In the genomic region with DNA sequence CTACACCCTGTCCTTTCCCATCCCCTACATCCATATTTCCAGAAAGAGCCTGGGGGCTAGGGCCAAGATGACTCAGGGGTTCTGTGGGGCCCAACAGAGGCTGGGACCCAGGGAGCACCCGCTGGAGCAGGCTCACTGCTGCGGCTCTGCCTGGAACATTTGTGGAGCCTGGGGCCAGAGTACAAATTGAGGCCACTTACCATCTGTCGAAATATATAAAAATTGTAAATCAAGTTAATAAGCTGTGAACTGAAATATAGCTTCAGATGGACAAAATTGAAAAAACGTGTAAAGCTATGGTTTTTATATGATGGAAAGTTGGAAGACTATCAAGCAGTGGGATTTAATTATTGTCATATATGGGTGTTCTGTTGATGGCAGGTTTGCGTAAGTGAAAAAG, we compare ENCODE assay signal across 33 cellular contexts.
"Had no signal": no experiment of that assay in that cellular context is flagged by ENCODE, and none has a peak within 500 bp of the region (broad histone marks: within the 10 kb centered on the region; RNA-seq: fewer than 3 reads in every experiment).

No MANE protein-coding gene starts in this region.

- H3K36me3 ChIP-seq: ascending aorta, cardiac muscle cell, colonic mucosa, heart right ventricle, lower lobe of right lung, right atrium auricular region, uterus had no signal

- FAIRE-seq: endothelial cell of umbilical vein had no signal

- DNase-seq: activated CD4-positive, alpha-beta memory T cell treated with anti-CD3 and anti-CD28 coated beads for 36 hours; activated CD4-positive, alpha-beta T cell treated with anti-CD3 and anti-CD28 coated beads, Interleukin-2, amount 10 ng/mL, durations not matched to agents 24 days and 14 days; activated CD4-positive, CD25-positive, alpha-beta regulatory T cell treated with anti-CD3 and anti-CD28 coated beads, Interleukin-2, amount 50 U/mL, for 72 hours; activated CD8-positive, alpha-beta memory T cell treated with anti-CD3 and anti-CD28 coated beads, Interleukin-2, amount 50 U/mL, for 4 hours; activated effector memory CD4-positive, alpha-beta T cell treated with anti-CD3 and anti-CD28 coated beads, Interleukin-2, amount 50 U/mL, for 16 hours; activated naive CD4-positive, alpha-beta T cell treated with anti-CD3 and anti-CD28 coated beads for 36 hours; activated naive CD8-positive, alpha-beta T cell treated with anti-CD3 and anti-CD28 coated beads, Interleukin-2, amount 10 ng/mL, durations not matched to agents 7 days and 5 days; activated T-cell treated with anti-CD3 and anti-CD28 coated beads, Interleukin-2, amount 50 U/mL, for 1 hour; cerebellar nuclear complex; colonic mucosa; foreskin keratinocyte; heart right ventricle; lower lobe of right lung; mesenchymal stem cell; mucosa of descending colon; stimulated activated CD4-positive, alpha-beta T cell treated with anti-CD3 and anti-CD28 coated beads, Interleukin-1b, Interleukin-23, amount 100 ng/mL, for 48 hours; stimulated activated CD4-positive, alpha-beta T cell treated with anti-CD3 and anti-CD28 coated beads, Interleukin-4, amount 100 ng/mL, for 4 hours; stimulated activated CD8-positive, alpha-beta memory T cell treated with anti-CD3 and anti-CD28 coated beads, Interleukin-4, amount 100 ng/mL, for 48 hours; stimulated activated naive CD8-positive, alpha-beta T cell treated with anti-CD3 and anti-CD28 coated beads, Interleukin-15, amount 100 ng/mL, for 72 hours; substantia nigra; T-helper 2 cell; uterus had no signal

- H3K4me3 ChIP-seq: ascending aorta, cardiac muscle cell, colonic mucosa, heart right ventricle, lower lobe of right lung, mucosa of descending colon, right atrium auricular region, smooth muscle cell, uterus had no signal

- H3K27me3 Mint-ChIP-seq: brain, type B pancreatic cell had no signal

- H3K4me3 Mint-ChIP-seq: activated CD4-positive, alpha-beta memory T cell treated with anti-CD3 and anti-CD28 coated beads for 36 hours; activated CD4-positive, alpha-beta T cell treated with anti-CD3 and anti-CD28 coated beads, Interleukin-2, amount 10 ng/mL, durations not matched to agents 24 days and 14 days; activated naive CD4-positive, alpha-beta T cell treated with anti-CD3 and anti-CD28 coated beads for 36 hours; activated naive CD8-positive, alpha-beta T cell treated with anti-CD3 and anti-CD28 coated beads, Interleukin-2, amount 10 ng/mL, durations not matched to agents 7 days and 5 days; activated T-helper 1 cell treated with anti-CD3 and anti-CD28 coated beads, Interleukin-12 subunit alpha, Interleukin-12 subunit beta, Interleukin-2, Interleukin-4 antibody, amounts not matched to agents 30 ng/mL and 10 ng/mL and 1 ng/mL, durations not matched to agents 14 hours and 24 hours and 36 hours; brain; nephron; stimulated activated memory B cell treated with anti-CD40 and anti-IgM and Interleukin-4, amounts not matched to agents 10 μg/mL and 1 μg/mL and 100 μg/mL, for 72 hours; stimulated activated naive CD8-positive, alpha-beta T cell treated with anti-CD3 and anti-CD28 coated beads, Interleukin-15, amount 100 ng/mL, for 72 hours; type B pancreatic cell had no signal

- H3K27ac Mint-ChIP-seq: activated CD4-positive, alpha-beta memory T cell treated with anti-CD3 and anti-CD28 coated beads for 36 hours; activated CD4-positive, alpha-beta T cell treated with anti-CD3 and anti-CD28 coated beads, Interleukin-2, amount 10 ng/mL, durations not matched to agents 24 days and 14 days; activated naive CD4-positive, alpha-beta T cell treated with anti-CD3 and anti-CD28 coated beads for 36 hours; activated naive CD8-positive, alpha-beta T cell treated with anti-CD3 and anti-CD28 coated beads, Interleukin-2, amount 10 ng/mL, durations not matched to agents 7 days and 5 days; activated T-helper 1 cell treated with anti-CD3 and anti-CD28 coated beads, Interleukin-12 subunit alpha, Interleukin-12 subunit beta, Interleukin-2, Interleukin-4 antibody, amounts not matched to agents 30 ng/mL and 10 ng/mL and 1 ng/mL, durations not matched to agents 14 hours and 24 hours and 36 hours; nephron; stimulated activated memory B cell treated with anti-CD40 and anti-IgM and Interleukin-4, amounts not matched to agents 10 μg/mL and 1 μg/mL and 100 μg/mL, for 72 hours; stimulated activated naive CD8-positive, alpha-beta T cell treated with anti-CD3 and anti-CD28 coated beads, Interleukin-15, amount 100 ng/mL, for 72 hours; type B pancreatic cell had no signal

- H3K27ac ChIP-seq: ascending aorta, cardiac muscle cell, colonic mucosa, foreskin keratinocyte, heart right ventricle, lower lobe of right lung, right atrium auricular region, uterus had no signal

- H3K4me2 ChIP-seq: smooth muscle cell had no signal

- H3K9me3 ChIP-seq: ascending aorta, colonic mucosa, heart right ventricle, lower lobe of right lung, mucosa of descending colon, right atrium auricular region, uterus had no signal

- ATAC-seq: foreskin keratinocyte; heart right ventricle; left lobe of liver; lower lobe of right lung; mucosa of descending colon; stimulated activated memory B cell treated with anti-CD40 and anti-IgM and Interleukin-4, amounts not matched to agents 10 μg/mL and 1 μg/mL and 100 μg/mL, for 72 hours; stimulated activated naive CD8-positive, alpha-beta T cell treated with anti-CD3 and anti-CD28 coated beads, Interleukin-15, amount 100 ng/mL, for 72 hours had no signal

- H3K27me3 ChIP-seq: ascending aorta, cardiac muscle cell, colonic mucosa, foreskin keratinocyte, heart right ventricle, right atrium auricular region, uterus had no signal

- H3K36me3 Mint-ChIP-seq: activated CD4-positive, alpha-beta memory T cell treated with anti-CD3 and anti-CD28 coated beads for 36 hours; activated naive CD8-positive, alpha-beta T cell treated with anti-CD3 and anti-CD28 coated beads, Interleukin-2, amount 10 ng/mL, durations not matched to agents 7 days and 5 days; brain; stimulated activated memory B cell treated with anti-CD40 and anti-IgM and Interleukin-4, amounts not matched to agents 10 μg/mL and 1 μg/mL and 100 μg/mL, for 72 hours; type B pancreatic cell had no signal

- H3K4me1 ChIP-seq: ascending aorta, colonic mucosa, right atrium auricular region, uterus had no signal

- H3K9me3 Mint-ChIP-seq: activated CD4-positive, alpha-beta memory T cell treated with anti-CD3 and anti-CD28 coated beads for 36 hours; activated CD4-positive, alpha-beta T cell treated with anti-CD3 and anti-CD28 coated beads, Interleukin-2, amount 10 ng/mL, durations not matched to agents 24 days and 14 days; activated naive CD4-positive, alpha-beta T cell treated with anti-CD3 and anti-CD28 coated beads for 36 hours; activated T-helper 1 cell treated with anti-CD3 and anti-CD28 coated beads, Interleukin-12 subunit alpha, Interleukin-12 subunit beta, Interleukin-2, Interleukin-4 antibody, amounts not matched to agents 30 ng/mL and 10 ng/mL and 1 ng/mL, durations not matched to agents 14 hours and 24 hours and 36 hours; nephron; stimulated activated naive CD8-positive, alpha-beta T cell treated with anti-CD3 and anti-CD28 coated beads, Interleukin-15, amount 100 ng/mL, for 72 hours; type B pancreatic cell had no signal
